1 cellular context compared by ENCODE assay signal in the genomic region with DNA sequence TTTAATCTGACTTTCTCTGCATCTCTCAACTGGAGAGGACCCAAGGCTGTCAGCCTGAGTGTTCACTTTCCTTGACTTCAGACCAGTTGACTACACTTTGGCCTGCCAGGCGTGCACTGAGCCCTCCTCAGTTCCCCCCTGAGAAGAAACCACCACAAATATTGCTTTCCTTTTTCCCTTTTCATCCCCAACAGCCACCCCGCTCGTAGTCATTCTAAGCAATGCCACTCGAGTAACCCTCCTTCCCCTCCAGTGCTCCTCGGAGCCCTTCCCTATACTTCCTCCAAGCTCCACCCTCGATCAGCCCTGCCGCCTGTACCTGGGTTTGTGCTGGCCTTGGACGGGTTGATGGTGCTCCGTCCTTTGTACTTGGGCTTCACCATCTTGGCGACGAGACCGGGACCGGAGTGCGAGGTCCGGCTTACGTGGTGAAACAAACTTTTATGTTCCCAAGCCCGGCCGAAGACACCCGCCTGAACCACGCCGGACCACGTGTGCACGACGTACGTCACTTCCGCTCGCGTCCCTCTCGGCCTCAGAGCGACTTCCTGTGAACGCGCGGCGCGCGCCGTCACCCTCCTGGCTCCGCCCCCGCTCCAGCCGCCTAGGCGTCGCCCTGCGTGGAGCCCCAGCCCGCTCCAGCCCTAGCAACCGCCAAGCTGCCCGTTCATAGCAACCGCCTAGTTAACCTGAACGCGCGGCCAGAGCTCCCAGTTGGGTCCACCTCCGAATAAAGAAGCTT.
A peak's percentile ranks its signal among the peaks of the same experiment; 100 is the strongest.
TF ChIP-seq lines count a peak whose summit lies in the region.

A gene (minus strand): TSS at position 498 of the 742 bp plus-strand sequence. CDS start 115 bp downstream, at position 383.

TF ChIP-seq in HepG2, 621 proteins besides CTCF, POLR2A, EP300 and RAD21 (continued from another document and continues in another):
- TF ChIP-seq, protein P1, sequence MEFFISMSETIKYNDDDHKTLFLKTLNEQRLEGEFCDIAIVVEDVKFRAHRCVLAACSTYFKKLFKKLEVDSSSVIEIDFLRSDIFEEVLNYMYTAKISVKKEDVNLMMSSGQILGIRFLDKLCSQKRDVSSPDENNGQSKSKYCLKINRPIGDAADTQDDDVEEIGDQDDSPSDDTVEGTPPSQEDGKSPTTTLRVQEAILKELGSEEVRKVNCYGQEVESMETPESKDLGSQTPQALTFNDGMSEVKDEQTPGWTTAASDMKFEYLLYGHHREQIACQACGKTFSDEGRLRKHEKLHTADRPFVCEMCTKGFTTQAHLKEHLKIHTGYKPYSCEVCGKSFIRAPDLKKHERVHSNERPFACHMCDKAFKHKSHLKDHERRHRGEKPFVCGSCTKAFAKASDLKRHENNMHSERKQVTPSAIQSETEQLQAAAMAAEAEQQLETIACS (CRISPR knock-in tag; IDR thresholded peaks at IDR 0.05) = peak; percentile 97
- TF ChIP-seq ZNF326 (CRISPR knock-in tag; IDR thresholded peaks at IDR 0.05; ENCODE audit: borderline replicate concordance) (no peak), RBM39 (IDR thresholded peaks at IDR 0.05; ENCODE audit: low read depth, low read length, poor library complexity, severe bottlenecking) (no peak), ERF (CRISPR knock-in tag; IDR thresholded peaks at IDR 0.05) (peak; percentile 85), SKI (IDR thresholded peaks at IDR 0.05; ENCODE audit: partially characterized antibody) (peak; percentile 96), MXD4 (CRISPR knock-in tag; IDR thresholded peaks at IDR 0.05) (peak; percentile 97), GATAD1 (CRISPR knock-in tag; IDR thresholded peaks at IDR 0.05) (peak; percentile 94), FOSL2 (CRISPR knock-in tag; IDR thresholded peaks at IDR 0.05) (peak; percentile 37; the same call in 1 of the 2 replicates), NR2F6 (IDR thresholded peaks at IDR 0.05) (no peak), NR2F6 (CRISPR knock-in tag; IDR thresholded peaks at IDR 0.05) (peak; percentile 18; the same call in 1 of the 2 replicates), KAT8 (CRISPR knock-in tag; IDR thresholded peaks at IDR 0.05) (peak; percentile 93), AHR (CRISPR knock-in tag; IDR thresholded peaks at IDR 0.05) (0 out of 2 replicates have a peak, but pooled peaks have one; percentile 58), HDAC6 (IDR thresholded peaks at IDR 0.05; ENCODE audit: low read depth, low read length) (no peak), ZMYM4 (CRISPR knock-in tag; IDR thresholded peaks at IDR 0.05) (peak; percentile 60), JUN (CRISPR knock-in tag; IDR thresholded peaks at IDR 0.05) (no peak; the same call in 1 of the 2 replicates), RFX3 (CRISPR knock-in tag; IDR thresholded peaks at IDR 0.05) (peak; percentile 82), NFATC3 (CRISPR knock-in tag; IDR thresholded peaks at IDR 0.05) (0 out of 2 replicates have a peak, but pooled peaks have one; percentile 18), ARNTL (CRISPR knock-in tag; IDR thresholded peaks at IDR 0.05) (peak; percentile 78), FIP1L1 (IDR thresholded peaks at IDR 0.05; ENCODE audit: borderline replicate concordance, insufficient read depth, low read depth, low read length) (no peak), GABPA (IDR thresholded peaks at IDR 0.05; ENCODE audit: low read depth, low read length) (peak; percentile 91), GABPA (CRISPR knock-in tag; IDR thresholded peaks at IDR 0.05; ENCODE audit: low read depth) (peak; percentile 95), MYC (CRISPR knock-in tag; IDR thresholded peaks at IDR 0.05; ENCODE audit: borderline replicate concordance) (peak; percentile 95), ZNF3 (CRISPR knock-in tag; IDR thresholded peaks at IDR 0.05) (0 out of 2 replicates have a peak, but pooled peaks have one; percentile 34), SP2 (CRISPR knock-in tag; IDR thresholded peaks at IDR 0.05) (peak; percentile 62; the same call in 1 of the 2 replicates), REPIN1 (CRISPR knock-in tag; IDR thresholded peaks at IDR 0.05; ENCODE audit: borderline replicate concordance, low read depth) (peak; percentile 47; the same call in 1 of the 2 replicates), ATF1 (CRISPR knock-in tag; IDR thresholded peaks at IDR 0.05) (peak; percentile 82), ZNF737 (CRISPR knock-in tag; IDR thresholded peaks at IDR 0.05; ENCODE audit: borderline replicate concordance) (peak; percentile 30; the same call in 1 of the 2 replicates), FOXA3 (CRISPR knock-in tag; IDR thresholded peaks at IDR 0.05) (peak; percentile 33; the same call in 1 of the 2 replicates), TGIF2 (CRISPR knock-in tag; IDR thresholded peaks at IDR 0.05) (peak; percentile 66; the same call in 1 of the 2 replicates), SP4 (CRISPR knock-in tag; IDR thresholded peaks at IDR 0.05) (peak; percentile 80), RXRB (CRISPR knock-in tag; IDR thresholded peaks at IDR 0.05; ENCODE audit: borderline replicate concordance) (0 out of 2 replicates have a peak, but pooled peaks have one; percentile 10), DMAP1 (CRISPR knock-in tag; IDR thresholded peaks at IDR 0.05) (peak; percentile 97), NFKB2 (CRISPR knock-in tag; IDR thresholded peaks at IDR 0.05; ENCODE audit: borderline replicate concordance) (peak; percentile 92; the same call in 1 of the 2 replicates), RAD51 (IDR thresholded peaks at IDR 0.05; ENCODE audit: borderline replicate concordance) (peak; percentile 67; the same call in 1 of the 2 replicates), EED (CRISPR knock-in tag; IDR thresholded peaks at IDR 0.05) (0 out of 2 replicates have a peak, but pooled peaks have one; percentile 74), MAF1 (CRISPR knock-in tag; IDR thresholded peaks at IDR 0.05; ENCODE audit: borderline replicate concordance) (0 out of 2 replicates have a peak, but pooled peaks have one; percentile 60), POLR2G (IDR thresholded peaks at IDR 0.05; ENCODE audit: low read depth, low read length) (peak; percentile 95), SALL2 (CRISPR knock-in tag; IDR thresholded peaks at IDR 0.05) (peak; percentile 86; the same call in 1 of the 2 replicates), ZIK1 (CRISPR knock-in tag; IDR thresholded peaks at IDR 0.05; ENCODE audit: borderline replicate concordance, low read depth) (0 out of 2 replicates have a peak, but pooled peaks have one; percentile 43)
- TF ChIP-seq, protein P2, sequence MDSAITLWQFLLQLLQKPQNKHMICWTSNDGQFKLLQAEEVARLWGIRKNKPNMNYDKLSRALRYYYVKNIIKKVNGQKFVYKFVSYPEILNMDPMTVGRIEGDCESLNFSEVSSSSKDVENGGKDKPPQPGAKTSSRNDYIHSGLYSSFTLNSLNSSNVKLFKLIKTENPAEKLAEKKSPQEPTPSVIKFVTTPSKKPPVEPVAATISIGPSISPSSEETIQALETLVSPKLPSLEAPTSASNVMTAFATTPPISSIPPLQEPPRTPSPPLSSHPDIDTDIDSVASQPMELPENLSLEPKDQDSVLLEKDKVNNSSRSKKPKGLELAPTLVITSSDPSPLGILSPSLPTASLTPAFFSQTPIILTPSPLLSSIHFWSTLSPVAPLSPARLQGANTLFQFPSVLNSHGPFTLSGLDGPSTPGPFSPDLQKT (CRISPR knock-in tag; IDR thresholded peaks at IDR 0.05; ENCODE audit: borderline replicate concordance) = no peak
- TF ChIP-seq, protein P3, sequence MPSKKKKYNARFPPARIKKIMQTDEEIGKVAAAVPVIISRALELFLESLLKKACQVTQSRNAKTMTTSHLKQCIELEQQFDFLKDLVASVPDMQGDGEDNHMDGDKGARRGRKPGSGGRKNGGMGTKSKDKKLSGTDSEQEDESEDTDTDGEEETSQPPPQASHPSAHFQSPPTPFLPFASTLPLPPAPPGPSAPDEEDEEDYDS (CRISPR knock-in tag; IDR thresholded peaks at IDR 0.05) = peak; percentile 52
- TF ChIP-seq, protein P4, sequence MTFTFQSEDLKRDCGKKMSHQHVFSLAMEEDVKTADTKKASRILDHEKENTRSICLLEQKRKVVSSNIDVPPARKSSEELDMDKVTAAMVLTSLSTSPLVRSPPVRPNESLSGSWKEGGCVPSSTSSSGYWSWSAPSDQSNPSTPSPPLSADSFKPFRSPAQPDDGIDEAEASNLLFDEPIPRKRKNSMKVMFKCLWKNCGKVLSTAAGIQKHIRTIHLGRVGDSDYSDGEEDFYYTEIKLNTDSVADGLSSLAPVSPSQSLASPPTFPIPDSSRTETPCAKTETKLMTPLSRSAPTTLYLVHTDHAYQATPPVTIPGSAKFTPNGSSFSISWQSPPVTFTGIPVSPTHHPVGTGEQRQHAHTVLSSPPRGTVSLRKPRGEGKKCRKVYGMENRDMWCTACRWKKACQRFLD (CRISPR knock-in tag; IDR thresholded peaks at IDR 0.05; ENCODE audit: borderline replicate concordance) = 0 out of 2 replicates have a peak, but pooled peaks have one; percentile 73
- TF ChIP-seq, protein P5, sequence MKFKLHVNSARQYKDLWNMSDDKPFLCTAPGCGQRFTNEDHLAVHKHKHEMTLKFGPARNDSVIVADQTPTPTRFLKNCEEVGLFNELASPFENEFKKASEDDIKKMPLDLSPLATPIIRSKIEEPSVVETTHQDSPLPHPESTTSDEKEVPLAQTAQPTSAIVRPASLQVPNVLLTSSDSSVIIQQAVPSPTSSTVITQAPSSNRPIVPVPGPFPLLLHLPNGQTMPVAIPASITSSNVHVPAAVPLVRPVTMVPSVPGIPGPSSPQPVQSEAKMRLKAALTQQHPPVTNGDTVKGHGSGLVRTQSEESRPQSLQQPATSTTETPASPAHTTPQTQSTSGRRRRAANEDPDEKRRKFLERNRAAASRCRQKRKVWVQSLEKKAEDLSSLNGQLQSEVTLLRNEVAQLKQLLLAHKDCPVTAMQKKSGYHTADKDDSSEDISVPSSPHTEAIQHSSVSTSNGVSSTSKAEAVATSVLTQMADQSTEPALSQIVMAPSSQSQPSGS (CRISPR knock-in tag; IDR thresholded peaks at IDR 0.05) = peak; percentile 57; the same call in 1 of the 2 replicates
- TF ChIP-seq, protein P6, sequence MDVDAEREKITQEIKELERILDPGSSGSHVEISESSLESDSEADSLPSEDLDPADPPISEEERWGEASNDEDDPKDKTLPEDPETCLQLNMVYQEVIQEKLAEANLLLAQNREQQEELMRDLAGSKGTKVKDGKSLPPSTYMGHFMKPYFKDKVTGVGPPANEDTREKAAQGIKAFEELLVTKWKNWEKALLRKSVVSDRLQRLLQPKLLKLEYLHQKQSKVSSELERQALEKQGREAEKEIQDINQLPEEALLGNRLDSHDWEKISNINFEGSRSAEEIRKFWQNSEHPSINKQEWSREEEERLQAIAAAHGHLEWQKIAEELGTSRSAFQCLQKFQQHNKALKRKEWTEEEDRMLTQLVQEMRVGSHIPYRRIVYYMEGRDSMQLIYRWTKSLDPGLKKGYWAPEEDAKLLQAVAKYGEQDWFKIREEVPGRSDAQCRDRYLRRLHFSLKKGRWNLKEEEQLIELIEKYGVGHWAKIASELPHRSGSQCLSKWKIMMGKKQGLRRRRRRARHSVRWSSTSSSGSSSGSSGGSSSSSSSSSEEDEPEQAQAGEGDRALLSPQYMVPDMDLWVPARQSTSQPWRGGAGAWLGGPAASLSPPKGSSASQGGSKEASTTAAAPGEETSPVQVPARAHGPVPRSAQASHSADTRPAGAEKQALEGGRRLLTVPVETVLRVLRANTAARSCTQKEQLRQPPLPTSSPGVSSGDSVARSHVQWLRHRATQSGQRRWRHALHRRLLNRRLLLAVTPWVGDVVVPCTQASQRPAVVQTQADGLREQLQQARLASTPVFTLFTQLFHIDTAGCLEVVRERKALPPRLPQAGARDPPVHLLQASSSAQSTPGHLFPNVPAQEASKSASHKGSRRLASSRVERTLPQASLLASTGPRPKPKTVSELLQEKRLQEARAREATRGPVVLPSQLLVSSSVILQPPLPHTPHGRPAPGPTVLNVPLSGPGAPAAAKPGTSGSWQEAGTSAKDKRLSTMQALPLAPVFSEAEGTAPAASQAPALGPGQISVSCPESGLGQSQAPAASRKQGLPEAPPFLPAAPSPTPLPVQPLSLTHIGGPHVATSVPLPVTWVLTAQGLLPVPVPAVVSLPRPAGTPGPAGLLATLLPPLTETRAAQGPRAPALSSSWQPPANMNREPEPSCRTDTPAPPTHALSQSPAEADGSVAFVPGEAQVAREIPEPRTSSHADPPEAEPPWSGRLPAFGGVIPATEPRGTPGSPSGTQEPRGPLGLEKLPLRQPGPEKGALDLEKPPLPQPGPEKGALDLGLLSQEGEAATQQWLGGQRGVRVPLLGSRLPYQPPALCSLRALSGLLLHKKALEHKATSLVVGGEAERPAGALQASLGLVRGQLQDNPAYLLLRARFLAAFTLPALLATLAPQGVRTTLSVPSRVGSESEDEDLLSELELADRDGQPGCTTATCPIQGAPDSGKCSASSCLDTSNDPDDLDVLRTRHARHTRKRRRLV (CRISPR knock-in tag; IDR thresholded peaks at IDR 0.05) = peak; percentile 74; the same call in 1 of the 2 replicates
- TF ChIP-seq, protein P7, sequence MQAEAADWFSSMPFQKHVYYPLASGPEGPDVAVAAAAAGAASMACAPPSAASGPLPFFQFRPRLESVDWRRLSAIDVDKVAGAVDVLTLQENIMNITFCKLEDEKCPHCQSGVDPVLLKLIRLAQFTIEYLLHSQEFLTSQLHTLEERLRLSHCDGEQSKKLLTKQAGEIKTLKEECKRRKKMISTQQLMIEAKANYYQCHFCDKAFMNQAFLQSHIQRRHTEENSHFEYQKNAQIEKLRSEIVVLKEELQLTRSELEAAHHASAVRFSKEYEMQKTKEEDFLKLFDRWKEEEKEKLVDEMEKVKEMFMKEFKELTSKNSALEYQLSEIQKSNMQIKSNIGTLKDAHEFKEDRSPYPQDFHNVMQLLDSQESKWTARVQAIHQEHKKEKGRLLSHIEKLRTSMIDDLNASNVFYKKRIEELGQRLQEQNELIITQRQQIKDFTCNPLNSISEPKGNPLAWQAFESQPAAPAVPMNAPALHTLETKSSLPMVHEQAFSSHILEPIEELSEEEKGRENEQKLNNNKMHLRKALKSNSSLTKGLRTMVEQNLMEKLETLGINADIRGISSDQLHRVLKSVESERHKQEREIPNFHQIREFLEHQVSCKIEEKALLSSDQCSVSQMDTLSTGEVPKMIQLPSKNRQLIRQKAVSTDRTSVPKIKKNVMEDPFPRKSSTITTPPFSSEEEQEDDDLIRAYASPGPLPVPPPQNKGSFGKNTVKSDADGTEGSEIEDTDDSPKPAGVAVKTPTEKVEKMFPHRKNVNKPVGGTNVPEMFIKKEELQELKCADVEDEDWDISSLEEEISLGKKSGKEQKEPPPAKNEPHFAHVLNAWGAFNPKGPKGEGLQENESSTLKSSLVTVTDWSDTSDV (CRISPR knock-in tag; IDR thresholded peaks at IDR 0.05) = no peak
- TF ChIP-seq, protein P8, sequence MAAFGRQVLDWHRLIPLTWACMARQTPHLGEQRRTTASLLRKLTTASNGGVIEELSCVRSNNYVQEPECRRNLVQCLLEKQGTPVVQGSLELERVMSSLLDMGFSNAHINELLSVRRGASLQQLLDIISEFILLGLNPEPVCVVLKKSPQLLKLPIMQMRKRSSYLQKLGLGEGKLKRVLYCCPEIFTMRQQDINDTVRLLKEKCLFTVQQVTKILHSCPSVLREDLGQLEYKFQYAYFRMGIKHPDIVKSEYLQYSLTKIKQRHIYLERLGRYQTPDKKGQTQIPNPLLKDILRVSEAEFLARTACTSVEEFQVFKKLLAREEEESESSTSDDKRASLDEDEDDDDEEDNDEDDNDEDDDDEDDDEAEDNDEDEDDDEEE (CRISPR knock-in tag; IDR thresholded peaks at IDR 0.05) = no peak
- TF ChIP-seq, protein P9, sequence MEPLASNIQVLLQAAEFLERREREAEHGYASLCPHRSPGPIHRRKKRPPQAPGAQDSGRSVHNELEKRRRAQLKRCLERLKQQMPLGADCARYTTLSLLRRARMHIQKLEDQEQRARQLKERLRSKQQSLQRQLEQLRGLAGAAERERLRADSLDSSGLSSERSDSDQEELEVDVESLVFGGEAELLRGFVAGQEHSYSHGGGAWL (CRISPR knock-in tag; IDR thresholded peaks at IDR 0.05) = peak; percentile 82; the same call in 1 of the 2 replicates
